Comparison of ENCODE assay signal across 30 cellular contexts in genomic region chr2:129378186-129378585, GRCh38.
"Had no signal": no experiment of that assay in that cellular context is flagged by ENCODE, and none has a peak within 500 bp of the region (broad histone marks: within the 10 kb centered on the region; RNA-seq: fewer than 3 reads in every experiment).

No MANE protein-coding gene starts in this region.

- DNase-seq: naive thymus-derived CD8-positive, alpha-beta T cell; nephron progenitor cell; nucleus accumbens; ovary; posterior cingulate gyrus; psoas muscle; right cardiac atrium; stimulated activated CD4-positive, alpha-beta T cell treated with anti-CD3 and anti-CD28 coated beads, Interleukin-15, amount 100 ng/mL, for 24 hours; stimulated activated CD4-positive, alpha-beta T cell treated with anti-CD3 and anti-CD28 coated beads, Interleukin-2, amount 100 ng/mL, for 24 hours; stimulated activated CD4-positive, alpha-beta T cell treated with anti-CD3 and anti-CD28 coated beads, Interleukin-2, amount 100 ng/mL, for 48 hours; stimulated activated CD4-positive, alpha-beta T cell treated with anti-CD3 and anti-CD28 coated beads, Interleukin-4, amount 100 ng/mL, for 24 hours; stimulated activated naive B cell treated with anti-CD40 and anti-IgM and Interleukin-4, amounts not matched to agents 10 μg/mL and 1 μg/mL and 100 μg/mL, for 72 hours; stimulated activated naive CD4-positive, alpha-beta T cell treated with Interleukin-2 at 50 U/mL for 16 hours; stomach; thyroid gland; trophoblast cell; upper lobe of left lung had no signal

- ATAC-seq: naive thymus-derived CD8-positive, alpha-beta T cell; natural killer cell treated with Interleukin-12 subunit alpha and Interleukin-12 subunit beta and Interleukin-15 and Interleukin-18, amount 100 ng/mL, for 72 hours; psoas muscle; right cardiac atrium; sciatic nerve; stimulated activated effector memory CD8-positive, alpha-beta T cell treated with anti-CD3 and anti-CD28 coated beads, Interleukin-12 subunit alpha, Interleukin-12 subunit beta, amount 100 ng/mL, for 72 hours; stimulated activated naive B cell treated with anti-CD40 and anti-IgM and Interleukin-4, amounts not matched to agents 10 μg/mL and 1 μg/mL and 100 μg/mL, for 72 hours had no signal

- H3K4me3 ChIP-seq: ovary, psoas muscle, skin epidermis, stomach, thoracic aorta, thyroid gland, tibial nerve, upper lobe of left lung, vagina had no signal

- H3K9me3 Mint-ChIP-seq: natural killer cell treated with Interleukin-12 subunit alpha and Interleukin-12 subunit beta and Interleukin-15 and Interleukin-18, amount 100 ng/mL, for 72 hours had no signal

- H2AFZ ChIP-seq: parathyroid adenoma had no signal

- H3K27ac ChIP-seq: neutrophil, ovary, parathyroid adenoma, psoas muscle, skin epidermis, stomach, thoracic aorta, thyroid gland, tibial nerve, upper lobe of left lung, vagina had no signal

- H3K36me3 Mint-ChIP-seq: stimulated activated effector memory CD8-positive, alpha-beta T cell treated with anti-CD3 and anti-CD28 coated beads, Interleukin-12 subunit alpha, Interleukin-12 subunit beta, amount 100 ng/mL, for 72 hours; stimulated activated naive B cell treated with anti-CD40 and anti-IgM and Interleukin-4, amounts not matched to agents 10 μg/mL and 1 μg/mL and 100 μg/mL, for 72 hours had no signal

- H3K36me3 ChIP-seq: neutrophil, ovary, stomach, thoracic aorta, thyroid gland, tibial nerve, upper lobe of left lung, vagina had no signal

- H3K9ac ChIP-seq: parathyroid adenoma had no signal

- H3K9me3 ChIP-seq: neutrophil, ovary, thoracic aorta, thyroid gland, vagina had no signal

- H3K27me3 Mint-ChIP-seq: stimulated activated naive CD8-positive, alpha-beta T cell treated with anti-CD3 and anti-CD28 coated beads, Interleukin-15, Interleukin-2, amounts not matched to agents 100 ng/mL and 50 ng/mL, for 24 hours had no signal

- FAIRE-seq: urothelium cell line had no signal

- H3K4me1 Mint-ChIP-seq: nephron progenitor cell; neural crest cell; stimulated activated effector memory CD8-positive, alpha-beta T cell treated with anti-CD3 and anti-CD28 coated beads, Interleukin-12 subunit alpha, Interleukin-12 subunit beta, amount 100 ng/mL, for 72 hours had no signal

- H3K4me1 ChIP-seq: parathyroid adenoma, psoas muscle, stomach, thyroid gland, tibial nerve, upper lobe of left lung, vagina had no signal

- H3K4me3 Mint-ChIP-seq: naive thymus-derived CD8-positive, alpha-beta T cell; natural killer cell treated with Interleukin-12 subunit alpha and Interleukin-12 subunit beta and Interleukin-15 and Interleukin-18, amount 100 ng/mL, for 72 hours; nephron progenitor cell; neural crest cell; stimulated activated effector memory CD8-positive, alpha-beta T cell treated with anti-CD3 and anti-CD28 coated beads, Interleukin-12 subunit alpha, Interleukin-12 subunit beta, amount 100 ng/mL, for 72 hours; stimulated activated naive B cell treated with anti-CD40 and anti-IgM and Interleukin-4, amounts not matched to agents 10 μg/mL and 1 μg/mL and 100 μg/mL, for 72 hours; stimulated activated naive CD8-positive, alpha-beta T cell treated with anti-CD3 and anti-CD28 coated beads, Interleukin-15, Interleukin-2, amounts not matched to agents 100 ng/mL and 50 ng/mL, for 24 hours had no signal

- H3K27ac Mint-ChIP-seq: naive thymus-derived CD8-positive, alpha-beta T cell; natural killer cell treated with Interleukin-12 subunit alpha and Interleukin-12 subunit beta and Interleukin-15 and Interleukin-18, amount 100 ng/mL, for 72 hours; nephron progenitor cell; progenitor cell of endocrine pancreas; stimulated activated effector memory CD8-positive, alpha-beta T cell treated with anti-CD3 and anti-CD28 coated beads, Interleukin-12 subunit alpha, Interleukin-12 subunit beta, amount 100 ng/mL, for 72 hours; stimulated activated naive B cell treated with anti-CD40 and anti-IgM and Interleukin-4, amounts not matched to agents 10 μg/mL and 1 μg/mL and 100 μg/mL, for 72 hours; stimulated activated naive CD8-positive, alpha-beta T cell treated with anti-CD3 and anti-CD28 coated beads, Interleukin-15, Interleukin-2, amounts not matched to agents 100 ng/mL and 50 ng/mL, for 24 hours had no signal

- H3K79me2 ChIP-seq: parathyroid adenoma had no signal

- H3K27me3 ChIP-seq: neutrophil, ovary, stomach, thyroid gland, tibial nerve, upper lobe of left lung, vagina had no signal
